ENCODE assay signal across 8 cellular contexts in genomic region chr11:35030716-35031213, GRCh38.
DNase-seq lines count a peak whose midpoint lies in the region; ATAC-seq, FAIRE-seq and TF ChIP-seq lines count a peak whose summit lies in the region.

No MANE protein-coding gene starts in this region.

- POLR2A ChIA-PET in HepG2 (lab: Yijun Ruan, JAX): no interaction called here

- H3K4me2 ChIP-seq in HepG2 (ENCODE audit: low read depth, low read length): no peak overlapping the region

- TF ChIP-seq RAD21 in HepG2 (CRISPR knock-in tag; IDR thresholded peaks at IDR 0.05): no peak

- in situ Hi-C loops in HepG2 (cut with HindIII; ENCODE audit: extremely low pct_ligation_motif_present, low pct_unique_long_range_greater_than_20kb): no loop called here

- H3K27me3 ChIP-seq in HepG2 (ENCODE audit: control insufficient read depth in 1 of 2, insufficient read depth in 2 of 2, low read length in 2 of 2): no peaks in the 10 kb centered on the region; a peak in 2 of 5 replicates

- peak; percentile 96 for ATAC-seq in stimulated activated effector memory CD8-positive, alpha-beta T cell treated with anti-CD3 and anti-CD28 coated beads, Interleukin-12 subunit alpha, Interleukin-12 subunit beta, amount 100 ng/mL, for 72 hours
- no peak for ATAC-seq in GM18498 (IDR thresholded peaks at IDR 0.05; ENCODE audit: unreplicated experiment)
- ATAC-seq in HepG2: no peak

- CTCF ChIA-PET in HepG2 (lab: Yijun Ruan, JAX; ENCODE audit: low intra/inter-chr PET ratio, low total read pairs): no interaction called here

- peaks cover 29% of the 10 kb centered on the region for H3K9me3 Mint-ChIP-seq in activated CD4-positive, alpha-beta T cell treated with anti-CD3 and anti-CD28 coated beads, Interleukin-2, amount 10 ng/mL, durations not matched to agents 24 days and 14 days
- H3K9me3 Mint-ChIP-seq in stimulated activated effector memory CD8-positive, alpha-beta T cell treated with anti-CD3 and anti-CD28 coated beads, Interleukin-12 subunit alpha, Interleukin-12 subunit beta, amount 100 ng/mL, for 72 hours: no peaks in the 10 kb centered on the region

- H3K4me3 ChIP-seq in AG09309 (ENCODE audit: control insufficient read depth, low read depth, low read length) (no peak overlapping the region), foreskin fibroblast (ENCODE audit: low read depth in 1 of 2, low read length in 2 of 2) (no peak overlapping the region), HepG2 (replicated peaks in 1 of 3; ENCODE audit: insufficient read depth in 1 of 3, low read depth in 2 of 3, low read length in 3 of 3) (no peak overlapping the region)

- DNase-seq in AG09309 (ENCODE audit: low read depth): peak; percentile 86
- DNase-seq in HT1080 (ENCODE audit: low read depth): peak; percentile 99
- DNase-seq in activated CD4-positive, alpha-beta T cell treated with anti-CD3 and anti-CD28 coated beads, Interleukin-2, amount 10 ng/mL, durations not matched to agents 24 days and 14 days: peak; percentile 71
- peak; percentile 95 for DNase-seq in foreskin fibroblast
- peak in 1 of 2 donors; percentile 66 for DNase-seq in stimulated activated effector memory CD8-positive, alpha-beta T cell treated with anti-CD3 and anti-CD28 coated beads, Interleukin-12 subunit alpha, Interleukin-12 subunit beta, amount 100 ng/mL, for 72 hours (ENCODE audit: low spot score in 2 of 2)
- no peak for DNase-seq in HepG2 (ENCODE audit: low spot score)
- DNase-seq in activated CD4-positive, CD25-positive, alpha-beta regulatory T cell (lab: John Stamatoyannopoulos, UW): no peak

- no peak overlapping the region for H3K9ac ChIP-seq in HepG2 (ENCODE audit: insufficient read depth, low read depth, low read length)

- peak overlapping the region; percentile 94 for H3K27ac Mint-ChIP-seq in activated CD4-positive, alpha-beta T cell treated with anti-CD3 and anti-CD28 coated beads, Interleukin-2, amount 10 ng/mL, durations not matched to agents 24 days and 14 days
- peak overlapping the region; percentile 89 for H3K27ac Mint-ChIP-seq in stimulated activated effector memory CD8-positive, alpha-beta T cell treated with anti-CD3 and anti-CD28 coated beads, Interleukin-12 subunit alpha, Interleukin-12 subunit beta, amount 100 ng/mL, for 72 hours

- no peaks in the 10 kb centered on the region for H4K20me1 ChIP-seq in HepG2 (ENCODE audit: insufficient read depth, low read length)

- peak overlapping the region; percentile 72 for H3K4me3 Mint-ChIP-seq in activated CD4-positive, alpha-beta T cell treated with anti-CD3 and anti-CD28 coated beads, Interleukin-2, amount 10 ng/mL, durations not matched to agents 24 days and 14 days
- H3K4me3 Mint-ChIP-seq in stimulated activated effector memory CD8-positive, alpha-beta T cell treated with anti-CD3 and anti-CD28 coated beads, Interleukin-12 subunit alpha, Interleukin-12 subunit beta, amount 100 ng/mL, for 72 hours: peak overlapping the region; percentile 70

- H3K4me1 ChIP-seq in HepG2 (ENCODE audit: insufficient read depth, low read length): no peaks in the 10 kb centered on the region

- H2AFZ ChIP-seq in HepG2 (ENCODE audit: low read length): no peak overlapping the region

- TF ChIP-seq CTCF in AG09309 (IDR thresholded peaks at IDR 0.05; ENCODE audit: control insufficient read depth, insufficient read depth, low read depth, low read length, missing control alignments) (no peak), foreskin fibroblast (IDR thresholded peaks at IDR 0.05; ENCODE audit: low read depth, low read length) (no peak), HepG2 (CRISPR knock-in tag; IDR thresholded peaks at IDR 0.05) (no peak)

- intact Hi-C loops in activated CD4-positive, alpha-beta T cell treated with anti-CD3 and anti-CD28 coated beads, Interleukin-2, amount 10 ng/mL, durations not matched to agents 24 days and 14 days (cut with micrococcal nuclease): loop anchor here (1.0 kb wide), 2 partner anchors 10 to 17 kb away; no protein-coding TSS in a partner anchor
- intact Hi-C loops in HepG2 (cut with micrococcal nuclease; ENCODE audit: unreplicated experiment): no loop called here

- no peak for TF ChIP-seq EP300 in HepG2 (IDR thresholded peaks at IDR 0.05; ENCODE audit: low read depth in 2 of 2, low read length in 2 of 2)
- TF ChIP-seq EP300 in HepG2 (CRISPR knock-in tag; IDR thresholded peaks at IDR 0.05; ENCODE audit: borderline replicate concordance): no peak

- H3K36me3 Mint-ChIP-seq in activated CD4-positive, alpha-beta T cell treated with anti-CD3 and anti-CD28 coated beads, Interleukin-2, amount 10 ng/mL, durations not matched to agents 24 days and 14 days (ENCODE audit: low read depth): peaks cover 10% of the 10 kb centered on the region
- H3K36me3 Mint-ChIP-seq in stimulated activated effector memory CD8-positive, alpha-beta T cell treated with anti-CD3 and anti-CD28 coated beads, Interleukin-12 subunit alpha, Interleukin-12 subunit beta, amount 100 ng/mL, for 72 hours: no peaks in the 10 kb centered on the region

- no peaks in the 10 kb centered on the region for H3K36me3 ChIP-seq in HepG2 (replicated peaks in 1 of 2; ENCODE audit: control insufficient read depth in 1 of 2, insufficient read depth in 2 of 2, low read length in 2 of 2)

- no TSS peak for BruUV-seq in HepG2 (replicated peaks; lab: Mats Ljungman, UMichigan)

- 26% methylated on average over 11 of the region's 11 CpGs for WGBS in HepG2 (ENCODE audit: low lambda C conversion rate)

- no peak for FAIRE-seq in HepG2 (lab: Jason Lieb, UNC)

- no peak overlapping the region for H3K27ac ChIP-seq in HepG2 (ENCODE audit: extremely low read length, insufficient read depth, low read length)

- H3K4me1 Mint-ChIP-seq in activated CD4-positive, alpha-beta T cell treated with anti-CD3 and anti-CD28 coated beads, Interleukin-2, amount 10 ng/mL, durations not matched to agents 24 days and 14 days: peaks cover 50% of the 10 kb centered on the region
- H3K4me1 Mint-ChIP-seq in stimulated activated effector memory CD8-positive, alpha-beta T cell treated with anti-CD3 and anti-CD28 coated beads, Interleukin-12 subunit alpha, Interleukin-12 subunit beta, amount 100 ng/mL, for 72 hours: peaks cover 53% of the 10 kb centered on the region

- peaks cover 2% of the 10 kb centered on the region for H3K27me3 Mint-ChIP-seq in activated CD4-positive, alpha-beta T cell treated with anti-CD3 and anti-CD28 coated beads, Interleukin-2, amount 10 ng/mL, durations not matched to agents 24 days and 14 days

- no peaks in the 10 kb centered on the region for H3K9me3 ChIP-seq in HepG2 (ENCODE audit: low read length)

- TF ChIP-seq POLR2A in HepG2 (IDR thresholded peaks at IDR 0.05; ENCODE audit: insufficient read depth in 1 of 2, low read depth in 2 of 2, low read length in 2 of 2): no peak

- H3K79me2 ChIP-seq in HepG2 (ENCODE audit: insufficient read depth, low read length): no peaks in the 10 kb centered on the region

TF ChIP-seq in HepG2, 621 proteins besides CTCF, POLR2A, EP300 and RAD21:
- TF ChIP-seq RBM22 (optimal IDR thresholded peaks at IDR 0.05; ENCODE audit: low read length) (no peak), ZNF790 (CRISPR knock-in tag; IDR thresholded peaks at IDR 0.05; ENCODE audit: borderline replicate concordance) (no peak), MAX (IDR thresholded peaks at IDR 0.05) (no peak), FIP1L1 (IDR thresholded peaks at IDR 0.05; ENCODE audit: borderline replicate concordance, insufficient read depth, low read depth, low read length) (no peak), ZNF510 (CRISPR knock-in tag; IDR thresholded peaks at IDR 0.05; ENCODE audit: low read depth) (no peak)

Comparison
In these comparisons a context has a peak if more than half of its experiments do, and no peak if none do; other contexts are left out.
1. DNase-seq: peak in AG09309 (single experiment), HT1080 (single experiment), activated CD4-positive, alpha-beta T cell treated with anti-CD3 and anti-CD28 coated beads, Interleukin-2, amount 10 ng/mL, durations not matched to agents 24 days and 14 days (single experiment) and foreskin fibroblast (2 of 2); none in HepG2 (single experiment) and activated CD4-positive, CD25-positive, alpha-beta regulatory T cell (0 of 4).